10 cellular contexts compared by ENCODE assay signal in genomic region chr6:68226460-68226859, GRCh38.
DNase-seq lines count a peak whose midpoint lies in the region; ATAC-seq and TF ChIP-seq lines count a peak whose summit lies in the region.
"Had no signal": no experiment of that assay in that cellular context is flagged by ENCODE, and none has a peak within 500 bp of the region (broad histone marks: within the 10 kb centered on the region; RNA-seq: fewer than 3 reads in every experiment).

No MANE protein-coding gene starts in this region.

- no peak for TF ChIP-seq POLR2A in right lobe of liver (IDR thresholded peaks at IDR 0.05)

- H3K27me3 ChIP-seq in GM06990 (replicated peaks; ENCODE audit: control insufficient read depth, insufficient read depth, low read length) = no peaks in the 10 kb centered on the region
- H3K27me3 ChIP-seq in KMS-11 (ENCODE audit: insufficient read depth, low read depth) = no peaks in the 10 kb centered on the region
- H3K27me3 ChIP-seq in WERI-Rb-1 (ENCODE audit: insufficient read depth, low read depth, severe bottlenecking) = no peaks in the 10 kb centered on the region
- no peaks in the 10 kb centered on the region for H3K27me3 ChIP-seq in right lobe of liver
- H3K27me3 ChIP-seq: gastroesophageal sphincter had no signal

- H3K27me3 Mint-ChIP-seq in activated T-helper 1 cell treated with anti-CD3 and anti-CD28 coated beads, Interleukin-12 subunit alpha, Interleukin-12 subunit beta, Interleukin-2, Interleukin-4 antibody, amounts not matched to agents 30 ng/mL and 10 ng/mL and 1 ng/mL, durations not matched to agents 14 hours and 24 hours and 36 hours (ENCODE audit: insufficient read depth) = no peaks in the 10 kb centered on the region

- 23% methylated on average over 3 of the region's 3 CpGs for WGBS in right lobe of liver (ENCODE audit: insufficient coverage, low coverage, low lambda C conversion rate, missing lambda C conversion rate)

- H3K9me3 Mint-ChIP-seq in activated T-helper 1 cell treated with anti-CD3 and anti-CD28 coated beads, Interleukin-12 subunit alpha, Interleukin-12 subunit beta, Interleukin-2, Interleukin-4 antibody, amounts not matched to agents 30 ng/mL and 10 ng/mL and 1 ng/mL, durations not matched to agents 14 hours and 24 hours and 36 hours = no peaks in the 10 kb centered on the region

- H3K4me1 Mint-ChIP-seq in activated T-helper 1 cell treated with anti-CD3 and anti-CD28 coated beads, Interleukin-12 subunit alpha, Interleukin-12 subunit beta, Interleukin-2, Interleukin-4 antibody, amounts not matched to agents 30 ng/mL and 10 ng/mL and 1 ng/mL, durations not matched to agents 14 hours and 24 hours and 36 hours (ENCODE audit: low read depth) = no peaks in the 10 kb centered on the region

- H3K4me3 Mint-ChIP-seq in activated T-helper 1 cell treated with anti-CD3 and anti-CD28 coated beads, Interleukin-12 subunit alpha, Interleukin-12 subunit beta, Interleukin-2, Interleukin-4 antibody, amounts not matched to agents 30 ng/mL and 10 ng/mL and 1 ng/mL, durations not matched to agents 14 hours and 24 hours and 36 hours = no peak overlapping the region

- H4K20me1 ChIP-seq in KMS-11 (ENCODE audit: insufficient read depth) = no peaks in the 10 kb centered on the region

- H3K4me1 ChIP-seq in KMS-11 (ENCODE audit: low read depth, poor library complexity, severe bottlenecking) = no peaks in the 10 kb centered on the region
- H3K4me1 ChIP-seq in right lobe of liver = no peaks in the 10 kb centered on the region
- H3K4me1 ChIP-seq: gastroesophageal sphincter had no signal

- H3K4me2 ChIP-seq in KMS-11 = no peak overlapping the region

- H3K36me3 ChIP-seq in GM06990 (ENCODE audit: control insufficient read depth, insufficient read depth, low read length) (no peaks in the 10 kb centered on the region), KMS-11 (ENCODE audit: insufficient read depth) (no peaks in the 10 kb centered on the region), WERI-Rb-1 (no peaks in the 10 kb centered on the region), right lobe of liver (no peaks in the 10 kb centered on the region)
- H3K36me3 ChIP-seq: gastroesophageal sphincter had no signal

- H3K9me3 ChIP-seq in WERI-Rb-1 (ENCODE audit: severe bottlenecking) (no peaks in the 10 kb centered on the region), right lobe of liver (no peaks in the 10 kb centered on the region)
- H3K9me3 ChIP-seq: gastroesophageal sphincter had no signal

- no peak overlapping the region for H3K27ac Mint-ChIP-seq in activated T-helper 1 cell treated with anti-CD3 and anti-CD28 coated beads, Interleukin-12 subunit alpha, Interleukin-12 subunit beta, Interleukin-2, Interleukin-4 antibody, amounts not matched to agents 30 ng/mL and 10 ng/mL and 1 ng/mL, durations not matched to agents 14 hours and 24 hours and 36 hours

- no peak overlapping the region for H3K9ac ChIP-seq in KMS-11

- H3K79me2 ChIP-seq in KMS-11 (ENCODE audit: insufficient read depth, low read depth) = no peaks in the 10 kb centered on the region

- DNase-seq in GM06990 (ENCODE audit: extremely low read depth, insufficient read length) (no peak), WERI-Rb-1 (peak; percentile 8), right lobe of liver (no peak), HPDE6-E6E7 (ENCODE audit: extremely low spot score) (no peak), SK-N-DZ (ENCODE audit: low spot score) (no peak)
- no peak for DNase-seq in activated T-helper 1 cell treated with anti-CD3 and anti-CD28 coated beads, Interleukin-12 subunit alpha, Interleukin-12 subunit beta, Interleukin-2, Interleukin-4 antibody, amounts not matched to agents 30 ng/mL and 10 ng/mL and 1 ng/mL, durations not matched to agents 14 hours and 24 hours and 36 hours (ENCODE audit: low spot score)
- DNase-seq: T-helper 2 cell had no signal

- TF ChIP-seq CTCF in GM06990 (IDR thresholded peaks at IDR 0.05; ENCODE audit: insufficient read depth, low read length, poor library complexity, severe bottlenecking) (peak; percentile 34), KMS-11 (conservative IDR thresholded peaks at IDR 0.05; ENCODE audit: low read depth, low read length) (peak; percentile 17; the same call in 1 of the 2 replicates), WERI-Rb-1 (IDR thresholded peaks at IDR 0.05; ENCODE audit: low read depth, low read length) (peak; percentile 29; the same call in 1 of the 2 replicates), right lobe of liver (IDR thresholded peaks at IDR 0.05) (peak in 3 of 4 donors; percentile 7 to 27 (median 18))

- H3K4me3 ChIP-seq in GM06990 (replicated peaks; ENCODE audit: low read depth, low read length) (no peak overlapping the region), KMS-11 (IDR thresholded peaks at IDR 0.05; ENCODE audit: insufficient read depth, low read depth, low read length) (no peak overlapping the region), WERI-Rb-1 (ENCODE audit: low read depth, low read length) (no peak overlapping the region), right lobe of liver (no peak overlapping the region)
- H3K4me3 ChIP-seq: gastroesophageal sphincter had no signal

- no peak overlapping the region for H2AFZ ChIP-seq in KMS-11 (ENCODE audit: low read depth)

- H3K27ac ChIP-seq in KMS-11 = no peak overlapping the region
- H3K27ac ChIP-seq in WERI-Rb-1 = no peak overlapping the region
- no peak overlapping the region for H3K27ac ChIP-seq in right lobe of liver
- H3K27ac ChIP-seq: gastroesophageal sphincter had no signal

- no peaks in the 10 kb centered on the region for H3K36me3 Mint-ChIP-seq in activated T-helper 1 cell treated with anti-CD3 and anti-CD28 coated beads, Interleukin-12 subunit alpha, Interleukin-12 subunit beta, Interleukin-2, Interleukin-4 antibody, amounts not matched to agents 30 ng/mL and 10 ng/mL and 1 ng/mL, durations not matched to agents 14 hours and 24 hours and 36 hours (ENCODE audit: low read depth)

- intact Hi-C loops in right lobe of liver (cut with DNase I) = no loop called here
- intact Hi-C loops in activated T-helper 1 cell treated with anti-CD3 and anti-CD28 coated beads, Interleukin-12 subunit alpha, Interleukin-12 subunit beta, Interleukin-2, Interleukin-4 antibody, amounts not matched to agents 30 ng/mL and 10 ng/mL and 1 ng/mL, durations not matched to agents 14 hours and 24 hours and 36 hours (cut with micrococcal nuclease) = no loop called here

- ATAC-seq in right lobe of liver = no peak
- no peak for ATAC-seq in GM18511 (IDR thresholded peaks at IDR 0.05; ENCODE audit: unreplicated experiment)
- ATAC-seq: gastroesophageal sphincter had no signal
